ENCODE assay signal across 8 cellular contexts in genomic region chr1:145926706-145927072, GRCh38. TPM values are rescaled to one million over a fixed set of nuclear protein-coding genes. Genes with fewer than 3 reads are reported as not detected.
DNase-seq lines count a peak whose midpoint lies in the region; ATAC-seq, FAIRE-seq and TF ChIP-seq lines count a peak whose summit lies in the region.

No MANE protein-coding gene starts in this region.

- peaks cover 15% of the 10 kb centered on the region for H3K4me1 Mint-ChIP-seq in endothelial cell (ENCODE audit: unreplicated experiment)

- H3K27me3 ChIP-seq in A673 (replicated peaks; ENCODE audit: insufficient read depth, low read depth, low read length, poor library complexity) (no peaks in the 10 kb centered on the region), gastroesophageal sphincter (no peaks in the 10 kb centered on the region)

- whole genome bisulfite sequencing in gastroesophageal sphincter (ENCODE audit: low coverage in 1 of 2), 2 donors: 3 to 6% methylated on average over 17 to 18 of the region's 18 CpGs

- no peaks in the 10 kb centered on the region for H3K9me3 Mint-ChIP-seq in endothelial cell (ENCODE audit: unreplicated experiment)

- ATAC-seq in gastroesophageal sphincter (no peak), GM18517 (IDR thresholded peaks at IDR 0.05; ENCODE audit: unreplicated experiment) (no peak)

- FAIRE-seq in GM12892 (lab: Jason Lieb, UNC): no peak

- POLR2A ChIA-PET in A673 (lab: Charles Lee; ENCODE audit: low non-redundant PET) (interaction anchor here (1.0 kb wide), 2 partner anchors 31 to 38 kb away, joined by 3 to 6 read pairs; partner anchors contain the start of genes LIX1L and POLR3GL), HEK293 (lab: Yijun Ruan, JAX) (interaction anchor here (1.0 to 2.2 kb wide), 10 partner anchors 10 to 109 kb away, joined by 4 to 51 read pairs (median 9); partner anchors contain the start of genes ANKRD34A, LIX1L, NUDT17 and PIAS3)

- no peak for DNase-seq in A673 (ENCODE audit: low spot score)
- DNase-seq in activated CD4-positive, alpha-beta T cell treated with anti-CD3 and anti-CD28 coated beads, Interleukin-2, amount 50 U/mL, for 4 hours: peak; percentile 32 to 49
- peak; percentile 35 to 37 for DNase-seq in stimulated activated CD4-positive, alpha-beta T cell treated with anti-CD3 and anti-CD28 coated beads, Interleukin-1b, Interleukin-23, amount 100 ng/mL, for 4 hours (ENCODE audit: low read depth in 2 of 2)
- no peak for DNase-seq in endothelial cell (ENCODE audit: low spot score)
- DNase-seq in GM12892 (ENCODE audit: insufficient read length): no peak

- TF ChIP-seq EP300 in gastroesophageal sphincter (IDR thresholded peaks at IDR 0.05): no peak

- no peak overlapping the region for H3K27ac Mint-ChIP-seq in endothelial cell (ENCODE audit: unreplicated experiment)

- BruUV-seq in A673 (replicated peaks; lab: Mats Ljungman, UMichigan): no TSS peak

- CTCF ChIA-PET in A673 (lab: Charles Lee) (interaction anchor here (1.5 kb wide), 1 partner anchor 81 kb away, joined by 6 read pairs; no protein-coding TSS in a partner anchor), HEK293 (lab: Yijun Ruan, JAX) (interaction anchor here (0.5 to 3.0 kb wide), 10 partner anchors 10 to 120 kb away, joined by 3 to 18 read pairs (median 4); partner anchors contain the start of genes ANKRD34A, ITGA10, LIX1L and NUDT17)

- H3K36me3 Mint-ChIP-seq in endothelial cell (ENCODE audit: low read depth, unreplicated experiment): peaks cover 20% of the 10 kb centered on the region

- H3K27ac ChIP-seq in A673 (ENCODE audit: low read depth, low read length, poor library complexity, severe bottlenecking) (peak overlapping the region; percentile 95), HEK293 (ENCODE audit: extremely low read depth, low read depth, low read length) (peak overlapping the region; percentile 59; the same call in 1 of the 2 replicates), gastroesophageal sphincter (peak overlapping the region; percentile 88 to 98 (median 90))

- H3K36me3 ChIP-seq in A673 (ENCODE audit: insufficient read depth, low read length, poor library complexity, severe bottlenecking) (peaks cover 20% of the 10 kb centered on the region), HEK293 (ENCODE audit: control insufficient read depth in 2 of 2, insufficient read depth in 1 of 2, low read length in 2 of 2) (peaks cover 0 to 34% of the 10 kb centered on the region in 2 experiments; a peak in 2 of 3 replicates), gastroesophageal sphincter (peaks cover 0 to 42% of the 10 kb centered on the region in 2 donors)

- peak overlapping the region; percentile 68 for H3K4me3 ChIP-seq in A673 (ENCODE audit: low read depth, low read length, poor library complexity, severe bottlenecking)
- peak overlapping the region; percentile 83 for H3K4me3 ChIP-seq in HEK293 (ENCODE audit: low read depth, low read length)
- H3K4me3 ChIP-seq in gastroesophageal sphincter: peak overlapping the region; percentile 64 to 77

- no peaks in the 10 kb centered on the region for H3K9me3 ChIP-seq in A673 (ENCODE audit: low read depth, low read length, poor library complexity, severe bottlenecking)
- no peaks in the 10 kb centered on the region for H3K9me3 ChIP-seq in HEK293 (ENCODE audit: control insufficient read depth, insufficient read depth, low read depth, low read length)
- H3K9me3 ChIP-seq in gastroesophageal sphincter: no peaks in the 10 kb centered on the region

- H3K4me3 Mint-ChIP-seq in endothelial cell (ENCODE audit: unreplicated experiment): no peak overlapping the region

- intact Hi-C loops in A673 (cut with micrococcal nuclease; ENCODE audit: unreplicated experiment): loop anchor here (2.0 to 5.0 kb wide), 2 partner anchors 36 to 68 kb away; partner anchors contain the start of genes ANKRD34A, PIAS3 and POLR3GL

- TF ChIP-seq POLR2A in gastroesophageal sphincter (IDR thresholded peaks at IDR 0.05): no peak
- no peak for TF ChIP-seq POLR2A in GM12892 (IDR thresholded peaks at IDR 0.05; ENCODE audit: low read depth, low read length)

- TF ChIP-seq CTCF in A673 (conservative IDR thresholded peaks at IDR 0.05; ENCODE audit: low read depth, low read length): no peak
- no peak for TF ChIP-seq CTCF in HEK293 (tag by site-specific recombination; IDR thresholded peaks at IDR 0.05)
- no peak for TF ChIP-seq CTCF in gastroesophageal sphincter (IDR thresholded peaks at IDR 0.05)
- no peak for TF ChIP-seq CTCF in endothelial cell (IDR thresholded peaks at IDR 0.05; ENCODE audit: unreplicated experiment)

- H3K4me1 ChIP-seq in A673 (ENCODE audit: insufficient read depth, low read length, poor library complexity, severe bottlenecking): peaks cover 14% of the 10 kb centered on the region
- no peaks in the 10 kb centered on the region for H3K4me1 ChIP-seq in HEK293 (ENCODE audit: control insufficient read depth, insufficient read depth, low read length)
- peaks cover 3 to 24% (median 8%) of the 10 kb centered on the region in 3 donors for H3K4me1 ChIP-seq in gastroesophageal sphincter

- H3K27me3 Mint-ChIP-seq in endothelial cell (ENCODE audit: unreplicated experiment): peaks cover 2% of the 10 kb centered on the region

TF ChIP-seq in HEK293, 187 proteins besides CTCF, POLR2A, EP300 and RAD21 (continues in another document):
- TF ChIP-seq ZNF366 (tag by site-specific recombination; conservative IDR thresholded peaks at IDR 0.05) (no peak), ZNF561 (tag by site-specific recombination; IDR thresholded peaks at IDR 0.05; ENCODE audit: borderline replicate concordance) (no peak), ZNF548 (tag by site-specific recombination; IDR thresholded peaks at IDR 0.05) (no peak), ZNF768 (tag by site-specific recombination; IDR thresholded peaks at IDR 0.05) (no peak), ZFHX2 (tag by site-specific recombination; conservative IDR thresholded peaks at IDR 0.05) (no peak), HOXD13 (CRISPR knock-in tag; IDR thresholded peaks at IDR 0.05; ENCODE audit: borderline replicate concordance) (no peak), ZNF518A (tag by site-specific recombination; conservative IDR thresholded peaks at IDR 0.05; ENCODE audit: low read depth) (no peak), ZNF169 (tag by site-specific recombination; IDR thresholded peaks at IDR 0.05) (no peak)

RNA-seq across cellular contexts. Expression of gene RBM8A, which starts 0.6 kb away (rescaled TPM):
- total RNA-seq in A673 (2021) (255 and 276 TPM in 2 replicates), gastroesophageal sphincter (100 to 1,000 TPM in 3 of 4 donors, 10 to 100 TPM in 1; 75.7 to 135 (median 117) TPM), endothelial cell (ENCODE audit: unreplicated experiment) (213 TPM)
- 159 TPM for polyA plus RNA-seq in GM12892 (2012; ENCODE audit: missing spikeins)

RNA-seq across cellular contexts. Expression of gene PEX11B, which starts 8.2 kb away (rescaled TPM):
- total RNA-seq in A673 (2021) (22.1 and 22.4 TPM in 2 replicates), gastroesophageal sphincter (10 to 100 TPM; 22.1 to 29.1 (median 28.1) TPM), endothelial cell (ENCODE audit: unreplicated experiment) (34.0 TPM)
- 35.2 TPM for polyA plus RNA-seq in GM12892 (2012; ENCODE audit: missing spikeins)

RNA-seq across cellular contexts. Expression of gene ITGA10, which starts 16.8 kb away (rescaled TPM):
- total RNA-seq in A673 (2021) (1.1 and 1.2 TPM in 2 replicates), gastroesophageal sphincter (1 to 10 TPM; 4.9 to 7.1 (median 5.2) TPM), endothelial cell (ENCODE audit: unreplicated experiment) (6.1 TPM)
- 0.95 TPM for polyA plus RNA-seq in GM12892 (2012; ENCODE audit: missing spikeins)

RNA-seq across cellular contexts. Expression of gene LIX1L, which starts 31.1 kb away (rescaled TPM):
- total RNA-seq in A673 (2021): 39.6 and 40.1 TPM in 2 replicates
- total RNA-seq in gastroesophageal sphincter: 10 to 100 TPM; 37.8 to 53.5 (median 45.3) TPM
- 83.3 TPM for total RNA-seq in endothelial cell (ENCODE audit: unreplicated experiment)
- polyA plus RNA-seq in GM12892 (2012; ENCODE audit: missing spikeins): 15.7 TPM

RNA-seq across cellular contexts. Expression of gene ANKRD34A, which starts 37.7 kb away (rescaled TPM):
- total RNA-seq in A673 (2021): 1.6 and 2.2 TPM in 2 replicates
- 1 to 10 TPM in 1 of 4 donors, under 1 TPM in 2, not detected in 1; 0.62 to 1.9 (median 0.67) TPM for total RNA-seq in gastroesophageal sphincter
- total RNA-seq in endothelial cell (ENCODE audit: unreplicated experiment): 0.56 TPM
- polyA plus RNA-seq in GM12892 (2012; ENCODE audit: missing spikeins): 0.49 TPM

Comparison
In these comparisons a context has a peak if more than half of its experiments do, and no peak if none do; other contexts are left out.
1. DNase-seq: peak in activated CD4-positive, alpha-beta T cell treated with anti-CD3 and anti-CD28 coated beads, Interleukin-2, amount 50 U/mL, for 4 hours (2 of 2) and stimulated activated CD4-positive, alpha-beta T cell treated with anti-CD3 and anti-CD28 coated beads, Interleukin-1b, Interleukin-23, amount 100 ng/mL, for 4 hours (2 of 2); none in A673 (single experiment), endothelial cell (single experiment) and GM12892 (single experiment).
2. Peak in every context shown above with its lines, with median percentiles within 50 percentile points of each other: H3K27ac ChIP-seq and H3K4me3 ChIP-seq.